In the genomic region with DNA sequence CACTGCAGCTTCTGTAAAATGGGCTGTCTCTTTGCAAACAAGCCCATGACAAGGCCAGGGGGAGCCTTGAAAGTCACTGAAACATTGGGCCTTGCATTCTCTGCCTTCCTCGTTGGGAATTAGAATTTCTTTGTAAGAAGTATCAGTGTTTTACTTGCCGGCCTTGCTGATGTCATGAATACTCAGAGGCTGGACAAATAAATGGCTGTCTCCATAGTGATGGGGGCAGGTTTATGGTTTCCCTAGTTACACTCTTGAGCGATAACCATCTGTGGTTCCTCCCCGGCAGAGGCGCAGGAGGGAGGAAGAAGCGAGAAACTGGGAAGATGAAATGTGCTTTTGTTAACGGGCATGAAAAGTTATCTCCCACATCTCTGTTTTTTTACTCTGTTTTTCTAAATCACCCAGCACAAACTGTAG, we compare ENCODE assay signal across 9 cellular contexts.
DNase-seq lines count a peak whose midpoint lies in the region; TF ChIP-seq lines count a peak whose summit lies in the region.
"Had no signal": no experiment of that assay in that cellular context is flagged by ENCODE, and none has a peak within 500 bp of the region (broad histone marks: within the 10 kb centered on the region; RNA-seq: fewer than 3 reads in every experiment).

No MANE protein-coding gene starts in this region.

- H3K4me2 ChIP-seq in mammary epithelial cell (ENCODE audit: insufficient read depth, low read depth, low read length) = peak overlapping the region; percentile 53

- POLR2A ChIA-PET in MCF 10A (lab: Yijun Ruan, JAX) = interaction anchor here (0.5 kb wide), 1 partner anchor 630 kb away, joined by 3 read pairs; no protein-coding TSS in a partner anchor

- BruUV-seq in mammary epithelial cell (replicated peaks; lab: Mats Ljungman, UMichigan) (no TSS peak), MCF 10A (replicated peaks; lab: Mats Ljungman, UMichigan) (no TSS peak)

- CTCF ChIA-PET in mammary epithelial cell (lab: Charles Lee; ENCODE audit: low non-redundant PET) (no interaction called here), MCF 10A (lab: Yijun Ruan, JAX) (no interaction called here)

- no peaks in the 10 kb centered on the region for H4K20me1 ChIP-seq in mammary epithelial cell (ENCODE audit: insufficient read depth, low read length)

- in situ Hi-C loops in mammary epithelial cell (cut with MboI; ENCODE audit: low sequenced_read_pairs in 2 of 2) = no loop called here

- TF ChIP-seq CTCF in mammary epithelial cell (conservative IDR thresholded peaks at IDR 0.05 in 1 of 2, IDR thresholded peaks at IDR 0.05 in 1 of 2; ENCODE audit: extremely low read depth in 1 of 2, insufficient read depth in 1 of 2, low read depth in 1 of 2, low read length in 2 of 2) = no peak
- no peak for TF ChIP-seq CTCF in MCF 10A (IDR thresholded peaks at IDR 0.05; ENCODE audit: unreplicated experiment)

- peak overlapping the region; percentile 42 for H3K9ac ChIP-seq in mammary epithelial cell (ENCODE audit: insufficient read depth, low read length)

- intact Hi-C loops in mammary epithelial cell (cut with micrococcal nuclease) = no loop called here
- intact Hi-C loops in MCF 10A (cut with micrococcal nuclease) = no loop called here

- H3K27me3 Mint-ChIP-seq in MCF 10A (ENCODE audit: insufficient read depth, unreplicated experiment) = peaks cover 49% of the 10 kb centered on the region

- H3K79me2 ChIP-seq in mammary epithelial cell (ENCODE audit: insufficient read depth, low read length) = no peaks in the 10 kb centered on the region

- no peaks in the 10 kb centered on the region for H3K27me3 ChIP-seq in mammary epithelial cell (ENCODE audit: insufficient read depth, low read length)

- H3K36me3 Mint-ChIP-seq in MCF 10A (ENCODE audit: insufficient read depth, unreplicated experiment) = no peaks in the 10 kb centered on the region

- H3K9me3 ChIP-seq in mammary epithelial cell (replicated peaks; ENCODE audit: insufficient read depth, low read length) = no peaks in the 10 kb centered on the region

- dilution Hi-C loops in mammary epithelial cell (cut with HindIII; ENCODE audit: low sequenced_read_pairs) = no loop called here

- no peak overlapping the region for H3K4me3 Mint-ChIP-seq in MCF 10A (ENCODE audit: unreplicated experiment)

- no peaks in the 10 kb centered on the region for H3K36me3 ChIP-seq in mammary epithelial cell (ENCODE audit: insufficient read depth, low read length)

- no peak overlapping the region for H3K27ac Mint-ChIP-seq in MCF 10A (ENCODE audit: low read depth, unreplicated experiment)

- H3K27ac ChIP-seq in mammary epithelial cell (ENCODE audit: insufficient read depth, low read depth, low read length) = peak overlapping the region; percentile 64
- H3K27ac ChIP-seq: VCaP had no signal

- peaks cover 19% of the 10 kb centered on the region for H3K4me1 ChIP-seq in mammary epithelial cell (ENCODE audit: insufficient read depth, low read length)

- H3K4me3 ChIP-seq in mammary epithelial cell (replicated peaks in 1 of 3; ENCODE audit: insufficient read depth in 1 of 3, low read depth in 2 of 3, low read length in 3 of 3) = no peak overlapping the region
- H3K4me3 ChIP-seq in Jurkat, Clone E6-1 (ENCODE audit: low read length) = peak overlapping the region; percentile 27

- DNase-seq in mammary epithelial cell = peak; percentile 91
- DNase-seq in MCF 10A (ENCODE audit: unreplicated experiment) = no peak
- DNase-seq in Jurkat, Clone E6-1 (ENCODE audit: low read depth, low spot score) = peak; percentile 88
- DNase-seq in central memory CD4-positive, alpha-beta T cell = peak; percentile 82
- DNase-seq in superior temporal gyrus (ENCODE audit: extremely low spot score) = peak; percentile 20
- no peak for DNase-seq in GOT3 (lab: John Stamatoyannopoulos, UW)
- no peak for DNase-seq in NCI-H1092 (lab: John Stamatoyannopoulos, UW)
- DNase-seq in NCI-H1694 treated with DMSO at 0.1 percent for 48 hours (lab: John Stamatoyannopoulos, UW) = no peak

- peak overlapping the region; percentile 66 for H2AFZ ChIP-seq in mammary epithelial cell (ENCODE audit: low read depth, low read length)

- no peaks in the 10 kb centered on the region for H3K4me1 Mint-ChIP-seq in MCF 10A (ENCODE audit: insufficient read depth, unreplicated experiment)

- H3K9me3 Mint-ChIP-seq in MCF 10A (ENCODE audit: unreplicated experiment) = no peaks in the 10 kb centered on the region

- WGBS in mammary epithelial cell (ENCODE audit: low coverage, missing lambda C conversion rate) = 6% methylated on average over 7 of the region's 7 CpGs

Comparison
In these comparisons a context has a peak if more than half of its experiments do, and no peak if none do; other contexts are left out.
1. DNase-seq: peak in mammary epithelial cell (single experiment), Jurkat, Clone E6-1 (single experiment), central memory CD4-positive, alpha-beta T cell (single experiment) and superior temporal gyrus (single experiment); none in MCF 10A (single experiment), GOT3 (single experiment), NCI-H1092 (single experiment) and NCI-H1694 treated with DMSO at 0.1 percent for 48 hours (single experiment).